ENCODE assay signal across 13 cellular contexts in genomic region chr11:27347949-27348879, GRCh38. TPM values are rescaled to one million over a fixed set of nuclear protein-coding genes. Genes with fewer than 3 reads are reported as not detected.
DNase-seq lines count a peak whose midpoint lies in the region; ATAC-seq and TF ChIP-seq lines count a peak whose summit lies in the region.
"Had no signal": no experiment of that assay in that cellular context is flagged by ENCODE, and none has a peak within 500 bp of the region (broad histone marks: within the 10 kb centered on the region; RNA-seq: fewer than 3 reads in every experiment).

No MANE protein-coding gene starts in this region.

- peaks cover 0 to 6% of the 10 kb centered on the region in 2 experiments for H3K36me3 ChIP-seq in mesenchymal stem cell (ENCODE audit: control insufficient read depth in 1 of 2, insufficient read depth in 2 of 2, low read depth in 1 of 2, low read length in 2 of 2)

- no peak overlapping the region for H4K91ac ChIP-seq in mesenchymal stem cell (ENCODE audit: low read length)

- H3K27me3 ChIP-seq in mesenchymal stem cell (ENCODE audit: control insufficient read depth in 1 of 2, insufficient read depth in 1 of 2, low read length in 2 of 2), result no peaks in the 10 kb centered on the region

- H3K79me1 ChIP-seq in mesenchymal stem cell (replicated peaks; ENCODE audit: low read length, poor library complexity, severe bottlenecking), result peaks cover 8% of the 10 kb centered on the region

- H2AK5ac ChIP-seq in mesenchymal stem cell (ENCODE audit: low read length, severe bottlenecking), result no peak overlapping the region

- H3K14ac ChIP-seq in mesenchymal stem cell (ENCODE audit: low read length in 2 of 2), result no peak overlapping the region

- H3K4me1 ChIP-seq in mesenchymal stem cell (ENCODE audit: control insufficient read depth, insufficient read depth, low read depth, low read length), result no peaks in the 10 kb centered on the region

- H3K9me3 ChIP-seq in mesenchymal stem cell (ENCODE audit: control insufficient read depth, low read length), result no peaks in the 10 kb centered on the region

- H3K4ac ChIP-seq in mesenchymal stem cell (ENCODE audit: low read depth in 1 of 2, low read length in 2 of 2), result no peak overlapping the region

- H4K8ac ChIP-seq in mesenchymal stem cell (ENCODE audit: low read length), result no peak overlapping the region

- no peak overlapping the region for H2BK120ac ChIP-seq in mesenchymal stem cell (ENCODE audit: low read depth, low read length)

- no peak overlapping the region for H3K27ac ChIP-seq in mesenchymal stem cell (ENCODE audit: low read length, poor library complexity, severe bottlenecking)

- H2BK15ac ChIP-seq in mesenchymal stem cell (ENCODE audit: low read depth, poor library complexity, severe bottlenecking), result no peak overlapping the region

- 17% methylated on average over 5 of the region's 9 CpGs for WGBS in mesenchymal stem cell

- H3K23ac ChIP-seq in mesenchymal stem cell (ENCODE audit: low read length in 2 of 2), result no peak overlapping the region

- H3K4me2 ChIP-seq in mesenchymal stem cell (ENCODE audit: low read length, poor library complexity, severe bottlenecking), result no peak overlapping the region

- H3K4me3 ChIP-seq in mesenchymal stem cell (ENCODE audit: insufficient read depth in 1 of 2, low read depth in 1 of 2, low read length in 2 of 2), result no peak overlapping the region

- DNase-seq in GM03348 (ENCODE audit: low spot score), result peak; percentile 4
- peak; percentile 81 for DNase-seq in NCI-H1417 treated with DMSO at 0.1 percent for 48 hours (lab: John Stamatoyannopoulos, UW)
- DNase-seq in mesenchymal stem cell, result peak; percentile 36
- DNase-seq in mesenteric fat pad (ENCODE audit: low spot score), result no peak
- no peak for DNase-seq in amniotic stem cell (lab: John Stamatoyannopoulos, UW)
- DNase-seq: activated CD4-positive, alpha-beta memory T cell treated with anti-CD3 and anti-CD28 coated beads for 36 hours; activated naive CD4-positive, alpha-beta T cell treated with anti-CD3 and anti-CD28 coated beads, Interleukin-2, amount 10 ng/mL, durations not matched to agents 7 days and 5 days; CD4-positive, alpha-beta T cell; naive thymus-derived CD8-positive, alpha-beta T cell had no signal

- H3K9ac ChIP-seq in mesenchymal stem cell (ENCODE audit: low read length), result no peak overlapping the region

- H2AFZ ChIP-seq in mesenchymal stem cell (ENCODE audit: low read depth, low read length), result no peak overlapping the region

- ATAC-seq in SK-N-SH treated with all-trans-retinoic acid at 6 μM for 48 hours (peak; percentile 34; the same call in 1 of the 3 replicates), GM21576 (IDR thresholded peaks at IDR 0.05; ENCODE audit: unreplicated experiment) (no peak), HG03175 (IDR thresholded peaks at IDR 0.05; ENCODE audit: unreplicated experiment) (no peak)
- ATAC-seq: naive thymus-derived CD8-positive, alpha-beta T cell; stimulated activated effector memory CD8-positive, alpha-beta T cell treated with anti-CD3 and anti-CD28 coated beads, Interleukin-12 subunit alpha, Interleukin-12 subunit beta, amount 100 ng/mL, for 72 hours had no signal

- H2BK12ac ChIP-seq in mesenchymal stem cell (ENCODE audit: low read length in 2 of 2), result no peak overlapping the region

- peak overlapping the region in 1 of 2 experiments; percentile 54 for H3K18ac ChIP-seq in mesenchymal stem cell (ENCODE audit: low read depth in 1 of 2, low read length in 2 of 2)

- no peak overlapping the region for H2BK5ac ChIP-seq in mesenchymal stem cell (ENCODE audit: low read depth, low read length, poor library complexity, severe bottlenecking)

TF ChIP-seq in SK-N-SH treated with all-trans-retinoic acid at 6 μM for 48 hours, 23 proteins besides CTCF, POLR2A, EP300 and RAD21:
- TF ChIP-seq ISL1 (CRISPR knock-in tag; IDR thresholded peaks at IDR 0.05), result peak; percentile 52
- TF ChIP-seq GLIS3 (CRISPR knock-in tag; IDR thresholded peaks at IDR 0.05), result no peak
- TF ChIP-seq TSHZ2 (CRISPR knock-in tag; IDR thresholded peaks at IDR 0.05), result no peak

RNA-seq across cellular contexts. Expression of gene CCDC34, which starts 14.8 kb away (rescaled TPM):
- polyA plus RNA-seq in mesenchymal stem cell (2013, experiment 1 of 2), result 10.2 TPM
- 11.4 TPM for polyA plus RNA-seq in mesenchymal stem cell (2013, experiment 2 of 2)
- total RNA-seq in mesenteric fat pad, result 6.2 TPM

Comparison
In these comparisons a context has a peak if more than half of its experiments do, and no peak if none do; other contexts are left out.
1. DNase-seq: peak in GM03348 (single experiment), NCI-H1417 treated with DMSO at 0.1 percent for 48 hours (single experiment) and mesenchymal stem cell (single experiment); none in mesenteric fat pad (single experiment) and amniotic stem cell (single experiment).